ENCODE assay signal across 15 cellular contexts in genomic region chr6:161105408-161105807, GRCh38.
"Had no signal": no experiment of that assay in that cellular context is flagged by ENCODE, and none has a peak within 500 bp of the region (broad histone marks: within the 10 kb centered on the region; RNA-seq: fewer than 3 reads in every experiment).

No MANE protein-coding gene starts in this region.

- H3K27ac ChIP-seq: ascending aorta, coronary artery, spleen had no signal

- ATAC-seq: natural killer cell; sciatic nerve; stimulated activated naive B cell treated with anti-CD40 and anti-IgM and Interleukin-4, amounts not matched to agents 10 μg/mL and 1 μg/mL and 100 μg/mL, for 72 hours had no signal

- H3K27me3 ChIP-seq: ascending aorta, spleen had no signal

- H3K9me3 Mint-ChIP-seq: natural killer cell; stimulated activated naive B cell treated with anti-CD40 and anti-IgM and Interleukin-4, amounts not matched to agents 10 μg/mL and 1 μg/mL and 100 μg/mL, for 72 hours; type B pancreatic cell had no signal

- DNase-seq: activated CD4-positive, CD25-positive, alpha-beta regulatory T cell treated with anti-CD3 and anti-CD28 coated beads, Interleukin-2, amount 50 U/mL, for 72 hours; activated effector memory CD4-positive, alpha-beta T cell treated with Interleukin-2 at 50 U/mL for 16 hours; activated T-cell treated with anti-CD3 and anti-CD28 coated beads for 4 hours; effector CD8-positive, alpha-beta T cell; hypothalamus; natural killer cell; spleen; stimulated activated CD4-positive, alpha-beta T cell treated with anti-CD3 and anti-CD28 coated beads, Interleukin-1b, Interleukin-23, amount 100 ng/mL, for 48 hours; stimulated activated naive B cell treated with anti-CD40 and anti-IgM and Interleukin-4, amounts not matched to agents 10 μg/mL and 1 μg/mL and 100 μg/mL, for 72 hours; T-helper 9 cell had no signal

- H3K27me3 Mint-ChIP-seq: progenitor cell of endocrine pancreas; stimulated activated naive B cell treated with anti-CD40 and anti-IgM and Interleukin-4, amounts not matched to agents 10 μg/mL and 1 μg/mL and 100 μg/mL, for 72 hours; type B pancreatic cell had no signal

- H3K4me3 ChIP-seq: ascending aorta, coronary artery, spleen had no signal

- H3K4me3 Mint-ChIP-seq: natural killer cell; stimulated activated naive B cell treated with anti-CD40 and anti-IgM and Interleukin-4, amounts not matched to agents 10 μg/mL and 1 μg/mL and 100 μg/mL, for 72 hours; type B pancreatic cell had no signal

- H3K4me1 ChIP-seq: spleen had no signal

- H3K27ac Mint-ChIP-seq: type B pancreatic cell had no signal

- H3K9me3 ChIP-seq: ascending aorta, spleen had no signal
